Comparison of ENCODE assay signal across 1 cellular context in the genomic region with DNA sequence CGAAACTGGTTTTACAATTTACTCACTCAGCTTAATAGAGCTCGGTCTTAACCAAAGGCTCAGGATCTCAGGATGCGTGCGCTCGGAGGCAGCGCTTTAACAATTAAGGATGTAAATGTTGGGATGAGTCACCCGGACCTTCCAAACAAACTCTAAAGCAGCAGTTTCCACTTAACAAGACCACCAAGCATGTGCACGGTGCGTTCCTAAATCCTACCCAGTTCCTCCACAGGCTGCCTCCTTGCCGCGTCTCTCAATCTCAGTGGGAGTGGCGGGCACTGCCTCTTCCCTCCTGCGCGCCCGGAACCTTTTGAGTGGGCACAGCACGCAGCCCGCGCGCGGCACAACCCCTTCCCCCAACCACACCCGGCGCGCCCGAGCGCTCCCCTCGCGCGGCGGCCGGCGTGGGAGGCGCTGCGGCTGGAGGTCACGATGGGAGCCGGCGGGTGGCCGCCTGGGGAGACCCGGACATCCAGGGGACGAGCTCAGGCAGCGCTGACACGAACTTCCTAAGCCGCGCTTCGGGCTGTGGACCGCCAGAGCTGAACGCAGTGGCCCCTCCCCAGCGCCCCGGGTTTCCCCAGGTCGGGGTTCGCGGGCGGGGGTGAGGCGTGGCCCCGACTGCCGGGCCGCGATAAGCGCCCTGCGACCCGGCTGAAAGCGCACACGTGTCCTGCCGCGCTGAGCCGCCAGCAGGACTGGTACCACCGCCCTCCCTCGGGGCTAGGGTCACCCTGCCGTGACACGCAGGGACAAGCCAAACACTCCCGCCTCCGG.
TF ChIP-seq lines count a peak whose summit lies in the region.

Gene ABCG2, minus strand, starts transcription at position 280 of the 777 bp plus-strand sequence. CDS start 18,644 bp downstream, outside the sequence.

TF ChIP-seq in IMR-90, 13 proteins besides CTCF, POLR2A, EP300 and RAD21:
- TF ChIP-seq MXI1 (IDR thresholded peaks at IDR 0.05; ENCODE audit: borderline replicate concordance, low read depth, low read length) (peak; percentile 25; the same call in 1 of the 2 replicates), BHLHE40 (IDR thresholded peaks at IDR 0.05; ENCODE audit: low read depth, low read length) (0 out of 2 replicates have a peak, but pooled peaks have one; percentile 29), NFE2L2 (IDR thresholded peaks at IDR 0.05; ENCODE audit: low read depth, low read length) (no peak), FOS (IDR thresholded peaks at IDR 0.05; ENCODE audit: low read depth, low read length) (peak; percentile 36; the same call in 1 of the 2 replicates), USF2 (IDR thresholded peaks at IDR 0.05; ENCODE audit: low read depth, low read length) (no peak)
